Comparison of ENCODE assay signal across 8 cellular contexts in genomic region chr6:157322792-157323113, GRCh38. TPM values are rescaled to one million over a fixed set of nuclear protein-coding genes. Genes with fewer than 3 reads are reported as not detected.
A peak's percentile ranks its signal among the peaks of the same experiment; 100 is the strongest.
DNase-seq lines count a peak whose midpoint lies in the region; ATAC-seq and TF ChIP-seq lines count a peak whose summit lies in the region.

No MANE protein-coding gene starts in this region.

- no peak for TF ChIP-seq POLR2A in gastrocnemius medialis (IDR thresholded peaks at IDR 0.05)

- in situ Hi-C loops in gastrocnemius medialis (cut with MboI; ENCODE audit: low sequenced_read_pairs in 4 of 4), result loop anchor here in 2 of 4 donors (10.0 kb wide), 2 partner anchors 52 to 272 kb away; no protein-coding TSS in a partner anchor

- H3K27ac ChIP-seq in VCaP, result peak overlapping the region; percentile 84
- H3K27ac ChIP-seq in gastrocnemius medialis, result peak overlapping the region; percentile 89 to 94 (median 92)

- H3K4me1 ChIP-seq in gastrocnemius medialis, result peaks cover 16 to 25% of the 10 kb centered on the region in 2 donors

- no peak for DNase-seq in GM12865 (ENCODE audit: low read depth)
- no peak for DNase-seq in foreskin fibroblast
- DNase-seq in gastrocnemius medialis, result no peak
- no peak for DNase-seq in CD1c-positive myeloid dendritic cell (ENCODE audit: extremely low spot score)
- DNase-seq in stimulated activated naive CD4-positive, alpha-beta T cell (lab: John Stamatoyannopoulos, UW), result no peak
- no peak for DNase-seq in GM19240 (ENCODE audit: insufficient read length, low spot score)

- no peak for TF ChIP-seq CTCF in GM12865 (IDR thresholded peaks at IDR 0.05; ENCODE audit: insufficient read depth, low read depth, low read length, missing control alignments)
- TF ChIP-seq CTCF in VCaP (conservative IDR thresholded peaks at IDR 0.05), result no peak
- no peak for TF ChIP-seq CTCF in foreskin fibroblast (IDR thresholded peaks at IDR 0.05; ENCODE audit: low read depth, low read length)
- TF ChIP-seq CTCF in gastrocnemius medialis (IDR thresholded peaks at IDR 0.05 in 4 of 5, conservative IDR thresholded peaks at IDR 0.05 in 1 of 5), result no peak

- peaks cover 0 to 16% of the 10 kb centered on the region in 2 donors for H3K36me3 ChIP-seq in gastrocnemius medialis

- intact Hi-C loops in gastrocnemius medialis (cut with DNase I; ENCODE audit: low total_unique reads), result loop anchor here (2.0 kb wide), 1 partner anchor 58 kb away; the partner anchor contains the start of gene ZDHHC14

- no peaks in the 10 kb centered on the region for H3K9me3 ChIP-seq in gastrocnemius medialis

- peak overlapping the region; percentile 95 for H3K4me3 ChIP-seq in GM12865 (ENCODE audit: low read depth, low read length)
- peak overlapping the region; percentile 76 to 90 for H3K4me3 ChIP-seq in foreskin fibroblast (ENCODE audit: low read depth in 1 of 2, low read length in 2 of 2)
- H3K4me3 ChIP-seq in gastrocnemius medialis, result peak overlapping the region; percentile 73 to 91 (median 80)

- H3K27me3 ChIP-seq in gastrocnemius medialis, result no peaks in the 10 kb centered on the region

- ATAC-seq in gastrocnemius medialis, result peak in 1 of 2 donors; percentile 6
- ATAC-seq in GM18520 (IDR thresholded peaks at IDR 0.05; ENCODE audit: unreplicated experiment), result no peak

RNA-seq across cellular contexts. Expression of gene TMEM242, which starts 0.6 kb away (rescaled TPM):
- 1 to 10 TPM; 3.9 to 7.7 (median 6.3) TPM for total RNA-seq in gastrocnemius medialis

RNA-seq across cellular contexts. Expression of gene ZDHHC14, which starts 58.2 kb away (rescaled TPM):
- total RNA-seq in gastrocnemius medialis, result 1 to 10 TPM; 3.7 to 7.7 (median 5.9) TPM
